Comparison of ENCODE assay signal across 9 cellular contexts in the genomic region with DNA sequence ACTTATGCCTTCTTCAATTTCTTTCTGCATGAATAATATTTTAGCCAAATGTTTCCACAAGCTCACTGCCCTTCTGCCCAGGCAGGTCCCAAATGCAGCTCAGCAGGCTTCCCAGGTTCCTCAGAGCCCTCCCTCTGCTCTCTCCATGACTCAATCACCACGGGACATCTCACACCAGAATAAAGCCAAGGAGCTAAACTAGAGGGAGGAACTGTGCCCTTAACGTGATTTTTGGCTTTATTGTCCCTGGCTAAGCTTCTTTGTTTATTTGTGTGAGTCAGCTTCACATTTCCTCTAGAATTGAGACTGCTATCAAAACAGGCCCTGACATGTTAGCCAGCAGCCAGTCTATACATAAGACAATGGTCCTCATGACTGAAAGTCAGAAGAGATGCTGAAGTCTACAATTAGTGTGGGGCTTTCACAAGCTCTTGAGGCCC.
A peak's percentile ranks its signal among the peaks of the same experiment; 100 is the strongest.
DNase-seq lines count a peak whose midpoint lies in the region; ATAC-seq and TF ChIP-seq lines count a peak whose summit lies in the region.
"Had no signal": no experiment of that assay in that cellular context is flagged by ENCODE, and none has a peak within 500 bp of the region (broad histone marks: within the 10 kb centered on the region; RNA-seq: fewer than 3 reads in every experiment).

No MANE protein-coding gene starts in this region.

- H3K36me3 ChIP-seq in A673 (ENCODE audit: insufficient read depth, low read length, poor library complexity, severe bottlenecking) = no peaks in the 10 kb centered on the region
- H3K36me3 ChIP-seq: transverse colon had no signal

- POLR2A ChIA-PET in A673 (lab: Charles Lee; ENCODE audit: low non-redundant PET) = interaction anchor here (0.5 kb wide), 1 partner anchor 309 kb away, joined by 3 read pairs; no protein-coding TSS in a partner anchor
- POLR2A ChIA-PET in CD4-positive, alpha-beta T cell (lab: Charles Lee) = interaction anchor here (0.6 kb wide), 1 partner anchor 15 kb away, joined by 4 read pairs; no protein-coding TSS in a partner anchor

- H3K4me1 ChIP-seq in A673 (ENCODE audit: insufficient read depth, low read length, poor library complexity, severe bottlenecking) = peaks cover 7% of the 10 kb centered on the region

- no peak overlapping the region for H3K4me3 ChIP-seq in A673 (ENCODE audit: low read depth, low read length, poor library complexity, severe bottlenecking)
- H3K4me3 ChIP-seq: transverse colon had no signal

- no peaks in the 10 kb centered on the region for H3K9me3 Mint-ChIP-seq in CD4-positive, alpha-beta T cell

- peak; percentile 87 for DNase-seq in A673 (ENCODE audit: low spot score)
- DNase-seq in NCI-H1436 treated with DMSO at 0.1 percent for 48 hours (lab: John Stamatoyannopoulos, UW) = peak; percentile 69
- peak; percentile 95 for DNase-seq in fibroblast of peridontal ligament (ENCODE audit: extremely low read depth)
- no peak for DNase-seq in CD4-positive, alpha-beta T cell
- no peak for DNase-seq in effector CD4-positive, alpha-beta T cell
- DNase-seq in GF-D8 (lab: John Stamatoyannopoulos, UW) = no peak
- DNase-seq in NCI-H446 treated with DMSO at 0.1 percent for 48 hours (lab: John Stamatoyannopoulos, UW) = no peak
- DNase-seq: transverse colon had no signal

- TF ChIP-seq CTCF in A673 (conservative IDR thresholded peaks at IDR 0.05; ENCODE audit: low read depth, low read length) = no peak
- no peak for TF ChIP-seq CTCF in CD4-positive, alpha-beta T cell (IDR thresholded peaks at IDR 0.05)

- H3K27ac Mint-ChIP-seq in CD4-positive, alpha-beta T cell = no peak overlapping the region

- peaks cover 17% of the 10 kb centered on the region for H3K27me3 Mint-ChIP-seq in CD4-positive, alpha-beta T cell

- ATAC-seq in GM21619 (IDR thresholded peaks at IDR 0.05; ENCODE audit: unreplicated experiment) = peak; percentile 45
- no peak for ATAC-seq in CD4-positive, alpha-beta T cell (ENCODE audit: poor library complexity)

- no peaks in the 10 kb centered on the region for H3K4me1 Mint-ChIP-seq in CD4-positive, alpha-beta T cell (ENCODE audit: low read depth)

- H3K27ac ChIP-seq in A673 (ENCODE audit: low read depth, low read length, poor library complexity, severe bottlenecking) = no peak overlapping the region
- no peak overlapping the region for H3K27ac ChIP-seq in CD4-positive, alpha-beta T cell (ENCODE audit: low read depth, low read length)
- H3K27ac ChIP-seq: transverse colon had no signal

- H3K36me3 Mint-ChIP-seq in CD4-positive, alpha-beta T cell (ENCODE audit: low read depth) = no peaks in the 10 kb centered on the region

- no peak overlapping the region for H3K4me3 Mint-ChIP-seq in CD4-positive, alpha-beta T cell

- CTCF ChIA-PET in A673 (lab: Charles Lee) = interaction anchor here (0.6 kb wide), 1 partner anchor 331 kb away, joined by 6 read pairs; no protein-coding TSS in a partner anchor
- CTCF ChIA-PET in CD4-positive, alpha-beta T cell (lab: Charles Lee) = interaction anchor here (0.7 kb wide), 1 partner anchor 242 kb away, joined by 3 read pairs; no protein-coding TSS in a partner anchor

- no peaks in the 10 kb centered on the region for H3K9me3 ChIP-seq in A673 (ENCODE audit: low read depth, low read length, poor library complexity, severe bottlenecking)
- H3K9me3 ChIP-seq in CD4-positive, alpha-beta T cell (ENCODE audit: control insufficient read depth, low read length) = no peaks in the 10 kb centered on the region
- H3K9me3 ChIP-seq: transverse colon had no signal

- no TSS peak for BruUV-seq in A673 (replicated peaks; lab: Mats Ljungman, UMichigan)

- H3K27me3 ChIP-seq in A673 (replicated peaks; ENCODE audit: insufficient read depth, low read depth, low read length, poor library complexity) = no peaks in the 10 kb centered on the region
- H3K27me3 ChIP-seq in CD4-positive, alpha-beta T cell (ENCODE audit: control insufficient read depth, insufficient read depth, low read length) = no peaks in the 10 kb centered on the region
- H3K27me3 ChIP-seq: transverse colon had no signal

- intact Hi-C loops in A673 (cut with micrococcal nuclease; ENCODE audit: unreplicated experiment) = no loop called here
- intact Hi-C loops in CD4-positive, alpha-beta T cell (cut with DNase I, micrococcal nuclease) = no loop called here

Comparison
In these comparisons a context has a peak if more than half of its experiments do, and no peak if none do; other contexts are left out.
1. DNase-seq: peak in A673 (single experiment), NCI-H1436 treated with DMSO at 0.1 percent for 48 hours (single experiment) and fibroblast of peridontal ligament (single experiment); none in CD4-positive, alpha-beta T cell (0 of 10), effector CD4-positive, alpha-beta T cell (single experiment), GF-D8 (single experiment) and NCI-H446 treated with DMSO at 0.1 percent for 48 hours (single experiment).